In the genomic region with DNA sequence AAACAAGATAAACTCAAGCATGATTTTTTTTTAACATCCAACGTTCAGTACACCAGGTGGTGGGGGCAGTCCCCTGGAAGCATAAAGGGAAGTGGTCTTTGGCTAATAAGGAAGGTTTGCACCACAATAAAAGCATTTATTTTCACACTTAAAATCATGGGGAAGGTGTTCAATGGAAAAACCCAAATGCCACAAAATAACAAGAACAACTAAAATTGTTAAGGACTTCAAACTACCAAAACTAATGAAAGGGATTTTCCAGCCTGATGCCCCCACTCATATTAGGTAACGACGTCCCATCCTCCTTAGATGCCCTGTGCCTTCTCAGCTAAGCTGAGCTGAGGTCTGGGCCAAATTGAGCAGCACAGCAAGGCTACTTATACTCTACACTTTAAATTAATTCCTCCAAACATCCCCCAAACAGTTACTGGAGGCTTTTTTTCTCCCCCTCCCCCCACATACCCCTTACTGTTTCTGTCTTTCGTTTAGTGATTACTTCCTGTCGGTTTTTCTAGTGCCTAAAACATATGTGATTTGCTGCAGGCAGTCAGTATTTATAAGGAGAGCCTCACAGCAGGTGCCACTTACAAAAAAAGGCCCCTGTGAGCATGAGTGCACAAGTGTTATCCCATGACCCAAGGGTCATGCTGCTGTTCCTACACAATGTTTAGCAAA, we compare ENCODE assay signal across 9 cellular contexts.
DNase-seq lines count a peak whose midpoint lies in the region; ATAC-seq lines count a peak whose summit lies in the region.
"Had no signal": no experiment of that assay in that cellular context is flagged by ENCODE, and none has a peak within 500 bp of the region (broad histone marks: within the 10 kb centered on the region; RNA-seq: fewer than 3 reads in every experiment).

No MANE protein-coding gene starts in this region.

- no peak overlapping the region for H2AK5ac ChIP-seq in neuronal stem cell (ENCODE audit: low read depth, low read length)

- DNase-seq in NCI-H82 (lab: John Stamatoyannopoulos, UW) (peak; percentile 2), NCI-H82 treated with DMSO at 0.1 percent for 48 hours (lab: John Stamatoyannopoulos, UW; ENCODE audit: unreplicated experiment) (no peak), NCI-H146 (lab: John Stamatoyannopoulos, UW) (peak; percentile 77), neuronal stem cell (ENCODE audit: low spot score) (peak; percentile 69)
- DNase-seq in activated CD4-positive, alpha-beta T cell treated with anti-CD3 and anti-CD28 coated beads for 36 hours: no peak
- DNase-seq in activated T-helper 2 cell treated with anti-CD3 and anti-CD28 coated beads, Interferon-gamma antibody, Interleukin-2, Interleukin-4, amounts not matched to agents 10 μg/mL and 5 μg/mL and 100 μg/mL, durations not matched to agents 14 hours and 24 hours and 36 hours (ENCODE audit: low spot score): no peak
- DNase-seq in stimulated activated CD4-positive, alpha-beta T cell treated with anti-CD3 and anti-CD28 coated beads, Interleukin-2, amount 100 ng/mL, for 48 hours: no peak

- H2AFZ ChIP-seq in neuronal stem cell (ENCODE audit: low read length): no peak overlapping the region

- CTCF ChIA-PET in activated CD4-positive, alpha-beta T cell treated with anti-CD3 and anti-CD28 coated beads for 36 hours (lab: Charles Lee): no interaction called here

- no peaks in the 10 kb centered on the region for H3K9me3 ChIP-seq in neuronal stem cell (replicated peaks in 1 of 2; ENCODE audit: control insufficient read depth in 2 of 2, insufficient read depth in 1 of 2, low read depth in 1 of 2, low read length in 2 of 2)

- no peak overlapping the region for H3K4me2 ChIP-seq in neuronal stem cell (ENCODE audit: insufficient read depth, low read length, poor library complexity, severe bottlenecking)

- no peaks in the 10 kb centered on the region for H3K27me3 ChIP-seq in neuronal stem cell (ENCODE audit: control insufficient read depth in 3 of 3, insufficient read depth in 3 of 3, low read depth in 1 of 3, low read length in 3 of 3)

- H3K4me3 Mint-ChIP-seq in activated CD4-positive, alpha-beta T cell treated with anti-CD3 and anti-CD28 coated beads for 36 hours: no peak overlapping the region
- H3K4me3 Mint-ChIP-seq in activated T-helper 2 cell treated with anti-CD3 and anti-CD28 coated beads, Interferon-gamma antibody, Interleukin-2, Interleukin-4, amounts not matched to agents 10 μg/mL and 5 μg/mL and 100 μg/mL, durations not matched to agents 14 hours and 24 hours and 36 hours (ENCODE audit: low read depth): no peak overlapping the region
- H3K4me3 Mint-ChIP-seq: activated T-helper 1 cell treated with anti-CD3 and anti-CD28 coated beads, Interleukin-12 subunit alpha, Interleukin-12 subunit beta, Interleukin-2, Interleukin-4 antibody, amounts not matched to agents 30 ng/mL and 10 ng/mL and 1 ng/mL, durations not matched to agents 14 hours and 24 hours and 36 hours had no signal

- no peak overlapping the region for H3K4me3 ChIP-seq in neuronal stem cell (ENCODE audit: low read length in 2 of 2)

- H2BK12ac ChIP-seq in neuronal stem cell (ENCODE audit: low read length): no peak overlapping the region

- peak overlapping the region; percentile 70 for H3K27ac ChIP-seq in neuronal stem cell (replicated peaks; ENCODE audit: low read length)

- no peaks in the 10 kb centered on the region for H3K9me3 Mint-ChIP-seq in activated CD4-positive, alpha-beta T cell treated with anti-CD3 and anti-CD28 coated beads for 36 hours (ENCODE audit: low read depth)
- H3K9me3 Mint-ChIP-seq in activated T-helper 2 cell treated with anti-CD3 and anti-CD28 coated beads, Interferon-gamma antibody, Interleukin-2, Interleukin-4, amounts not matched to agents 10 μg/mL and 5 μg/mL and 100 μg/mL, durations not matched to agents 14 hours and 24 hours and 36 hours: no peaks in the 10 kb centered on the region
- H3K9me3 Mint-ChIP-seq: activated T-helper 1 cell treated with anti-CD3 and anti-CD28 coated beads, Interleukin-12 subunit alpha, Interleukin-12 subunit beta, Interleukin-2, Interleukin-4 antibody, amounts not matched to agents 30 ng/mL and 10 ng/mL and 1 ng/mL, durations not matched to agents 14 hours and 24 hours and 36 hours had no signal

- whole genome bisulfite sequencing in neuronal stem cell (ENCODE audit: extremely low coverage in 2 of 2, insufficient read length in 2 of 2, insufficient replicate concordance in 1 of 2), 2 donors: no CpG with 5 or more reads among the region's 5 CpGs

- H3K4me1 ChIP-seq in neuronal stem cell (ENCODE audit: control insufficient read depth in 2 of 2, insufficient read depth in 1 of 2, low read depth in 1 of 2, low read length in 2 of 2): peaks cover 10 to 58% of the 10 kb centered on the region in 2 donors

- ATAC-seq in HG02884 (IDR thresholded peaks at IDR 0.05; ENCODE audit: unreplicated experiment): peak; percentile 55
- no peak for ATAC-seq in activated CD4-positive, alpha-beta T cell treated with anti-CD3 and anti-CD28 coated beads for 36 hours

- intact Hi-C loops in activated CD4-positive, alpha-beta T cell treated with anti-CD3 and anti-CD28 coated beads for 36 hours (cut with DNase I, micrococcal nuclease): no loop called here
- intact Hi-C loops in activated T-helper 2 cell treated with anti-CD3 and anti-CD28 coated beads, Interferon-gamma antibody, Interleukin-2, Interleukin-4, amounts not matched to agents 10 μg/mL and 5 μg/mL and 100 μg/mL, durations not matched to agents 14 hours and 24 hours and 36 hours (cut with micrococcal nuclease): no loop called here

- H3K36me3 ChIP-seq in neuronal stem cell (replicated peaks in 1 of 2; ENCODE audit: control insufficient read depth in 2 of 2, insufficient read depth in 2 of 2, low read length in 2 of 2): no peaks in the 10 kb centered on the region

- no peak overlapping the region for H4K8ac ChIP-seq in neuronal stem cell (ENCODE audit: low read depth, low read length)

- no peaks in the 10 kb centered on the region for H3K36me3 Mint-ChIP-seq in activated CD4-positive, alpha-beta T cell treated with anti-CD3 and anti-CD28 coated beads for 36 hours (ENCODE audit: low read depth)
- H3K36me3 Mint-ChIP-seq in activated T-helper 2 cell treated with anti-CD3 and anti-CD28 coated beads, Interferon-gamma antibody, Interleukin-2, Interleukin-4, amounts not matched to agents 10 μg/mL and 5 μg/mL and 100 μg/mL, durations not matched to agents 14 hours and 24 hours and 36 hours (ENCODE audit: low read depth): no peaks in the 10 kb centered on the region

- no peak overlapping the region for H3K23ac ChIP-seq in neuronal stem cell (ENCODE audit: low read depth, low read length, poor library complexity)

- no peaks in the 10 kb centered on the region for H3K27me3 Mint-ChIP-seq in activated CD4-positive, alpha-beta T cell treated with anti-CD3 and anti-CD28 coated beads for 36 hours
- no peaks in the 10 kb centered on the region for H3K27me3 Mint-ChIP-seq in activated T-helper 2 cell treated with anti-CD3 and anti-CD28 coated beads, Interferon-gamma antibody, Interleukin-2, Interleukin-4, amounts not matched to agents 10 μg/mL and 5 μg/mL and 100 μg/mL, durations not matched to agents 14 hours and 24 hours and 36 hours (ENCODE audit: low read depth)

- H3K14ac ChIP-seq in neuronal stem cell (ENCODE audit: low read length): no peak overlapping the region

- H3K4ac ChIP-seq in neuronal stem cell (ENCODE audit: low read length): no peak overlapping the region

- no peak overlapping the region for H3K9ac ChIP-seq in neuronal stem cell (ENCODE audit: low read depth, low read length, poor library complexity)

- H2BK120ac ChIP-seq in neuronal stem cell (ENCODE audit: low read depth, low read length): no peak overlapping the region

- H3K4me1 Mint-ChIP-seq in activated CD4-positive, alpha-beta T cell treated with anti-CD3 and anti-CD28 coated beads for 36 hours: no peaks in the 10 kb centered on the region
- no peaks in the 10 kb centered on the region for H3K4me1 Mint-ChIP-seq in activated T-helper 2 cell treated with anti-CD3 and anti-CD28 coated beads, Interferon-gamma antibody, Interleukin-2, Interleukin-4, amounts not matched to agents 10 μg/mL and 5 μg/mL and 100 μg/mL, durations not matched to agents 14 hours and 24 hours and 36 hours (ENCODE audit: low read depth)

- POLR2A ChIA-PET in activated CD4-positive, alpha-beta T cell treated with anti-CD3 and anti-CD28 coated beads for 36 hours (lab: Charles Lee): interaction anchor here (0.6 kb wide), 1 partner anchor 160 kb away, joined by 3 read pairs; no protein-coding TSS in a partner anchor

- no peak overlapping the region for H3K27ac Mint-ChIP-seq in activated CD4-positive, alpha-beta T cell treated with anti-CD3 and anti-CD28 coated beads for 36 hours
- no peak overlapping the region for H3K27ac Mint-ChIP-seq in activated T-helper 2 cell treated with anti-CD3 and anti-CD28 coated beads, Interferon-gamma antibody, Interleukin-2, Interleukin-4, amounts not matched to agents 10 μg/mL and 5 μg/mL and 100 μg/mL, durations not matched to agents 14 hours and 24 hours and 36 hours
- H3K27ac Mint-ChIP-seq: activated T-helper 1 cell treated with anti-CD3 and anti-CD28 coated beads, Interleukin-12 subunit alpha, Interleukin-12 subunit beta, Interleukin-2, Interleukin-4 antibody, amounts not matched to agents 30 ng/mL and 10 ng/mL and 1 ng/mL, durations not matched to agents 14 hours and 24 hours and 36 hours had no signal

- H3K79me1 ChIP-seq in neuronal stem cell (ENCODE audit: low read depth, low read length): no peaks in the 10 kb centered on the region

- no peak overlapping the region for H2BK15ac ChIP-seq in neuronal stem cell (ENCODE audit: low read length)

- no peak overlapping the region for H2BK5ac ChIP-seq in neuronal stem cell (ENCODE audit: low read length)

- no peak overlapping the region for H3K18ac ChIP-seq in neuronal stem cell (ENCODE audit: low read length)

- no peak overlapping the region for H4K91ac ChIP-seq in neuronal stem cell (ENCODE audit: low read depth, low read length, poor library complexity)

Comparison
In these comparisons a context has a peak if more than half of its experiments do, and no peak if none do; other contexts are left out.
1. DNase-seq: peak in NCI-H82 (single experiment), NCI-H146 (single experiment) and neuronal stem cell (single experiment); none in NCI-H82 treated with DMSO at 0.1 percent for 48 hours (single experiment), activated CD4-positive, alpha-beta T cell treated with anti-CD3 and anti-CD28 coated beads for 36 hours (single experiment), activated T-helper 2 cell treated with anti-CD3 and anti-CD28 coated beads, Interferon-gamma antibody, Interleukin-2, Interleukin-4, amounts not matched to agents 10 μg/mL and 5 μg/mL and 100 μg/mL, durations not matched to agents 14 hours and 24 hours and 36 hours (single experiment) and stimulated activated CD4-positive, alpha-beta T cell treated with anti-CD3 and anti-CD28 coated beads, Interleukin-2, amount 100 ng/mL, for 48 hours (0 of 2).